Comparison of ENCODE assay signal across 1 cellular context in the genomic region with DNA sequence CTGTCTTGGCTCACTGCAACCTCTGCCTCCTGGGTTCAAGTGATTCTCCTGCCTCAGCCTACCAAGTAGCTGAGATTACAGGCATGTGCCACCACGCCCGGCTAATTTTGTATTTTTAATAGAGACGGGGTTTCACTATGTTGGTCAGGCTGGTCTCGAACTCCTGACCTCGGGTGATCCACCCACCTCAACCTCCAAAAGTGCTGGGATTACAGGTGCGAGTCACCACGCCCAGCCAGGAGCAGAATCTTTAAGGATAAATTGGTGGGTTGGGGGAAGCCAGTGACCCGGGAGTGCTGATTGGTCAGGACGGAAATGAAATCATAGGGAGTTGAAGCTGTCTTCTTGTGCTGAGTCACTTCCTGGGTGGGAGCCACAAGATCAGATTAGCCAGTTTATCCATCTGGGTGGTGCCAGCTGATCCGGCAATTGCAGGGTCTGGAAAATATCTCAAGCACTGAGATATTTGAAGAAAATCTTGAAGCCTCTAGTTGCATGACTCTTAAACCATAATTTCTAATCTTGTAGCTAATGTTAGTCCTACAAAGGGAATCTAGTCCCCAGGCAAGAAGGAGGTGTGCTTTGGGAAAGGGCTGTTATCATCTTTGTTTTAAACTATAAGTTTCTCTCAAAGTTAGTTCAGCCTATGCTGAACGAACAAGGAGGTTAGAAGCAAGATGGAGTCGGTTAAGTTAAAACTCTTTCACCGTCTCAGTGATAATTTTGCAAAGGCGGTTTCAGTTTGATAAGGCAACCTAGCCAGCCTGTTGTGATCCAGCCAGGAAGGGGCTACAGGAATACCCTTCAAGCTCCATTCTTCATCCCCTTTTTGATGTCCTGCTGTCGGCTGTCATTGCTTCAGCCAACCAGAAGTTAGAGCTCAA.
A peak's percentile ranks its signal among the peaks of the same experiment; 100 is the strongest.
TF ChIP-seq lines count a peak whose summit lies in the region.

No MANE protein-coding gene starts in this region.

TF ChIP-seq in SK-N-SH, 30 proteins besides CTCF, POLR2A, EP300 and RAD21:
- TF ChIP-seq PBX3 (IDR thresholded peaks at IDR 0.05), result peak; percentile 85
- TF ChIP-seq, protein P1, sequence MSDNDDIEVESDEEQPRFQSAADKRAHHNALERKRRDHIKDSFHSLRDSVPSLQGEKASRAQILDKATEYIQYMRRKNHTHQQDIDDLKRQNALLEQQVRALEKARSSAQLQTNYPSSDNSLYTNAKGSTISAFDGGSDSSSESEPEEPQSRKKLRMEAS (IDR thresholded peaks at IDR 0.05; ENCODE audit: low read depth), result peak; percentile 50; the same call in 1 of the 2 replicates
- peak; percentile 15; the same call in 1 of the 2 replicates for TF ChIP-seq RXRA (IDR thresholded peaks at IDR 0.05; ENCODE audit: borderline replicate concordance, low read depth)
- TF ChIP-seq TEAD4 (IDR thresholded peaks at IDR 0.05; ENCODE audit: borderline replicate concordance, insufficient read depth), result peak; percentile 56; the same call in 1 of the 2 replicates
- TF ChIP-seq FOSL2 (IDR thresholded peaks at IDR 0.05; ENCODE audit: borderline replicate concordance, low read depth), result peak; percentile 75; the same call in 1 of the 2 replicates
- peak; percentile 43; the same call in 1 of the 2 replicates for TF ChIP-seq GABPA (IDR thresholded peaks at IDR 0.05; ENCODE audit: low read depth)
- peak; percentile 82 for TF ChIP-seq JUND (IDR thresholded peaks at IDR 0.05)
- TF ChIP-seq NFIC (IDR thresholded peaks at IDR 0.05; ENCODE audit: borderline replicate concordance), result peak; percentile 57; the same call in 1 of the 2 replicates
- TF ChIP-seq POLR2AphosphoS5 (IDR thresholded peaks at IDR 0.05; ENCODE audit: low read depth, low read length), result peak; percentile 46; the same call in 1 of the 2 replicates
- TF ChIP-seq, protein P2, sequence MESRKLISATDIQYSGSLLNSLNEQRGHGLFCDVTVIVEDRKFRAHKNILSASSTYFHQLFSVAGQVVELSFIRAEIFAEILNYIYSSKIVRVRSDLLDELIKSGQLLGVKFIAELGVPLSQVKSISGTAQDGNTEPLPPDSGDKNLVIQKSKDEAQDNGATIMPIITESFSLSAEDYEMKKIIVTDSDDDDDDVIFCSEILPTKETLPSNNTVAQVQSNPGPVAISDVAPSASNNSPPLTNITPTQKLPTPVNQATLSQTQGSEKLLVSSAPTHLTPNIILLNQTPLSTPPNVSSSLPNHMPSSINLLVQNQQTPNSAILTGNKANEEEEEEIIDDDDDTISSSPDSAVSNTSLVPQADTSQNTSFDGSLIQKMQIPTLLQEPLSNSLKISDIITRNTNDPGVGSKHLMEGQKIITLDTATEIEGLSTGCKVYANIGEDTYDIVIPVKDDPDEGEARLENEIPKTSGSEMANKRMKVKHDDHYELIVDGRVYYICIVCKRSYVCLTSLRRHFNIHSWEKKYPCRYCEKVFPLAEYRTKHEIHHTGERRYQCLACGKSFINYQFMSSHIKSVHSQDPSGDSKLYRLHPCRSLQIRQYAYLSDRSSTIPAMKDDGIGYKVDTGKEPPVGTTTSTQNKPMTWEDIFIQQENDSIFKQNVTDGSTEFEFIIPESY (IDR thresholded peaks at IDR 0.05; ENCODE audit: borderline replicate concordance, low read depth), result peak; percentile 41; the same call in 1 of the 2 replicates
- TF ChIP-seq TCF12 (IDR thresholded peaks at IDR 0.05), result peak; percentile 95
- 0 out of 2 replicates have a peak, but pooled peaks have one; percentile 25 for TF ChIP-seq FOXM1 (IDR thresholded peaks at IDR 0.05; ENCODE audit: low read depth)
TF ChIP-seq in SK-N-SH: peak in this region for 12; not testable (repeated sequence) for 18.
